In the genomic region with DNA sequence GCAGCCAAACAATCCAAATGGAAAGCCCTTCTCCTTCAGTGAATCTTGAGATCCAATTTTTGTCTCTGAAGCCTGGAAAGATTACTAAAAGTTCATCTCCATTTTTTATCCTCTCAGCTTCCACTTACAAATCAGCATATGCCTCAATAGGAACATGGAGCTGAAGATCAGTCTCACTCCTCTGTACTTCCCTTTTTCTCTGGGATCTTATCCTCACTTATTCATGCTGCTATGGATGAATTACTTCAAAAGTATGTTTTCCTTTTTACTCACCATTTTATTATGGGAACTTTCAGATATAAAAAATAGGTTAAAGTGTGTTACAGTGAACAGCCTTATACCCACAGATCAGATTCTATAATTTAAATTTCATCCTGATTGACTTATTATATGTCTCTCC, we compare ENCODE assay signal across 2 cellular contexts.
TF ChIP-seq lines count a peak whose summit lies in the region.

No MANE protein-coding gene starts in this region.

TF ChIP-seq in SK-N-SH, 30 proteins besides CTCF, POLR2A, EP300 and RAD21 (continued from another document):
- TF ChIP-seq, protein P1, sequence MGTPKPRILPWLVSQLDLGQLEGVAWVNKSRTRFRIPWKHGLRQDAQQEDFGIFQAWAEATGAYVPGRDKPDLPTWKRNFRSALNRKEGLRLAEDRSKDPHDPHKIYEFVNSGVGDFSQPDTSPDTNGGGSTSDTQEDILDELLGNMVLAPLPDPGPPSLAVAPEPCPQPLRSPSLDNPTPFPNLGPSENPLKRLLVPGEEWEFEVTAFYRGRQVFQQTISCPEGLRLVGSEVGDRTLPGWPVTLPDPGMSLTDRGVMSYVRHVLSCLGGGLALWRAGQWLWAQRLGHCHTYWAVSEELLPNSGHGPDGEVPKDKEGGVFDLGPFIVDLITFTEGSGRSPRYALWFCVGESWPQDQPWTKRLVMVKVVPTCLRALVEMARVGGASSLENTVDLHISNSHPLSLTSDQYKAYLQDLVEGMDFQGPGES (IDR thresholded peaks at IDR 0.05; ENCODE audit: low read depth, low read length), result no peak
- TF ChIP-seq GABPA (IDR thresholded peaks at IDR 0.05; ENCODE audit: low read depth) (no peak), ELF1 (IDR thresholded peaks at IDR 0.05) (no peak)
TF ChIP-seq in SK-N-SH: peak in this region for 0.

TF ChIP-seq in SK-N-SH treated with all-trans-retinoic acid at 6 μM for 48 hours, 23 proteins besides CTCF, POLR2A, EP300 and RAD21 (continued from another document):
- TF ChIP-seq, protein P2, sequence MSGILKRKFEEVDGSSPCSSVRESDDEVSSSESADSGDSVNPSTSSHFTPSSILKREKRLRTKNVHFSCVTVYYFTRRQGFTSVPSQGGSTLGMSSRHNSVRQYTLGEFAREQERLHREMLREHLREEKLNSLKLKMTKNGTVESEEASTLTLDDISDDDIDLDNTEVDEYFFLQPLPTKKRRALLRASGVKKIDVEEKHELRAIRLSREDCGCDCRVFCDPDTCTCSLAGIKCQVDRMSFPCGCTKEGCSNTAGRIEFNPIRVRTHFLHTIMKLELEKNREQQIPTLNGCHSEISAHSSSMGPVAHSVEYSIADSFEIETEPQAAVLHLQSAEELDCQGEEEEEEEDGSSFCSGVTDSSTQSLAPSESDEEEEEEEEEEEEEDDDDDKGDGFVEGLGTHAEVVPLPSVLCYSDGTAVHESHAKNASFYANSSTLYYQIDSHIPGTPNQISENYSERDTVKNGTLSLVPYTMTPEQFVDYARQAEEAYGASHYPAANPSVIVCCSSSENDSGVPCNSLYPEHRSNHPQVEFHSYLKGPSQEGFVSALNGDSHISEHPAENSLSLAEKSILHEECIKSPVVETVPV (CRISPR knock-in tag; IDR thresholded peaks at IDR 0.05), result no peak
- no peak for TF ChIP-seq ISL1 (CRISPR knock-in tag; IDR thresholded peaks at IDR 0.05)
- no peak for TF ChIP-seq TOX (CRISPR knock-in tag; IDR thresholded peaks at IDR 0.05; ENCODE audit: borderline replicate concordance)
- no peak for TF ChIP-seq ZFP3 (CRISPR knock-in tag; IDR thresholded peaks at IDR 0.05)
- no peak for TF ChIP-seq RARB (CRISPR knock-in tag; IDR thresholded peaks at IDR 0.05)
- no peak for TF ChIP-seq TCF4 (CRISPR knock-in tag; IDR thresholded peaks at IDR 0.05; ENCODE audit: borderline replicate concordance)
TF ChIP-seq in SK-N-SH treated with all-trans-retinoic acid at 6 μM for 48 hours: peak in this region for 0.
